In the genomic region with DNA sequence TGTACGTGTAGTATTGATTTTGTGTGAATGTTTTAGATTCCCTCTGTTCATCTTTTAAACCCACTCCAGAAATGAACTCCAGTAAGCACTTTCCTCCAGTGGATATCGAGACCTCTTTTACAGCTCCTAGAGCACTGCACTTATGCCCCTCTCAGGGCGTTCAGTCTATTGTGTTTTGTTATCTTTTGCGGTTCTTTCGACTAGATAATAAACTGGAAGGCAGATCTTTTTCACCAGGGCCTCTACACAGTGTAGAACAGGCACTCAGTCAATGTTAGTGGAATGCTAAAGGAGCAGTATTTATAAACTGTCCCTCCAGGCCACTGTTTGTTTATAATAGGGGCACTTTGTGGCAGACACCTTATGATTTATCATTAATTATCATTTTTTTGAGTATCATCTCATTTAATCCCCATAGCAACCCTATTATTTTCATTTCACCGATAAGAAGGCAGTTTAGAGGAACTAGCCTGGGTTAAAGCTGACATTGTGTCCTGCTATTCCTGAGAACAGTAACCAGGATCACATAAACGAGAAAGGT, we compare ENCODE assay signal across 8 cellular contexts. TPM values are rescaled to one million over a fixed set of nuclear protein-coding genes. Genes with fewer than 3 reads are reported as not detected.
A peak's percentile ranks its signal among the peaks of the same experiment; 100 is the strongest.
DNase-seq lines count a peak whose midpoint lies in the region; ATAC-seq, FAIRE-seq and TF ChIP-seq lines count a peak whose summit lies in the region.

No MANE protein-coding gene starts in this region.

- H3K36me3 ChIP-seq in Panc1 (ENCODE audit: control insufficient read depth, insufficient read depth, low read length): no peaks in the 10 kb centered on the region; the same call in 1 of the 2 replicates
- H3K36me3 ChIP-seq in endocrine pancreas (ENCODE audit: control insufficient read depth, insufficient read depth, low read length): no peaks in the 10 kb centered on the region
- H3K36me3 ChIP-seq in pancreas: no peaks in the 10 kb centered on the region

- BruUV-seq in Panc1 (replicated peaks; lab: Mats Ljungman, UMichigan): no TSS peak

- H3K27me3 ChIP-seq in Panc1 (ENCODE audit: control insufficient read depth, insufficient read depth, low read length): no peaks in the 10 kb centered on the region
- no peaks in the 10 kb centered on the region for H3K27me3 ChIP-seq in endocrine pancreas (ENCODE audit: control insufficient read depth, insufficient read depth, low read length)
- no peaks in the 10 kb centered on the region for H3K27me3 ChIP-seq in pancreas

- H3K4me1 ChIP-seq in Panc1 (ENCODE audit: control insufficient read depth, insufficient read depth, low read length): peaks cover 29% of the 10 kb centered on the region
- peaks cover 17% of the 10 kb centered on the region for H3K4me1 ChIP-seq in endocrine pancreas (ENCODE audit: control insufficient read depth, insufficient read depth, low read length)
- peaks cover 8 to 17% (median 16%) of the 10 kb centered on the region in 3 donors for H3K4me1 ChIP-seq in pancreas

- DNase-seq in NCI-H2107 treated with DMSO at 0.1 percent for 48 hours (lab: John Stamatoyannopoulos, UW; ENCODE audit: unreplicated experiment) (peak; percentile 85), NCI-H2107 (lab: John Stamatoyannopoulos, UW) (no peak), Panc1 (ENCODE audit: low read depth, low spot score) (no peak), pancreas (no peak), AG08396 (ENCODE audit: low spot score) (no peak), NCI-H2171 treated with DMSO at 0.1 percent for 48 hours (lab: John Stamatoyannopoulos, UW) (no peak)
- DNase-seq in effector CD4-positive, alpha-beta T cell: no peak

- in situ Hi-C loops in Panc1 (cut with HindIII; ENCODE audit: low pct_unique_long_range_greater_than_20kb, low sequenced_read_pairs): no loop called here

- TF ChIP-seq CTCF in Panc1 (IDR thresholded peaks at IDR 0.05) (no peak), pancreas (IDR thresholded peaks at IDR 0.05) (no peak)

- CTCF ChIA-PET in Panc1 (lab: Charles Lee): no interaction called here

- peak overlapping the region; percentile 72 to 90 for H3K4me3 ChIP-seq in Panc1 (ENCODE audit: low read depth in 2 of 2, low read length in 2 of 2)
- H3K4me3 ChIP-seq in endocrine pancreas (ENCODE audit: control insufficient read depth, insufficient read depth, low read length): peak overlapping the region; percentile 84
- peak overlapping the region; percentile 29 to 85 (median 71) for H3K4me3 ChIP-seq in pancreas

- WGBS in pancreas, 2 donors: 5 to 9% methylated on average over 7 of the region's 7 CpGs

- ATAC-seq in Panc1 (no peak), pancreas (no peak)

- peak overlapping the region; percentile 96 for H3K9ac ChIP-seq in endocrine pancreas (ENCODE audit: control insufficient read depth, insufficient read depth, low read length)

- H3K9me3 ChIP-seq in Panc1 (ENCODE audit: control insufficient read depth, insufficient read depth, low read depth, low read length) (no peaks in the 10 kb centered on the region), endocrine pancreas (ENCODE audit: control insufficient read depth, low read length) (no peaks in the 10 kb centered on the region), pancreas (no peaks in the 10 kb centered on the region)

- intact Hi-C loops in Panc1 (cut with micrococcal nuclease; ENCODE audit: unreplicated experiment): loop anchor here (2.0 to 5.0 kb wide), 2 partner anchors 59 to 109 kb away; no protein-coding TSS in a partner anchor
- intact Hi-C loops in pancreas (cut with DNase I): no loop called here

- H3K27ac ChIP-seq in Panc1 (ENCODE audit: low read length) (peak overlapping the region; percentile 96), pancreas (peak overlapping the region; percentile 76 to 96 (median 92))

- FAIRE-seq in pancreas (lab: Jason Lieb, UNC): no peak

- POLR2A ChIA-PET in Panc1 (lab: Charles Lee): no interaction called here

RNA-seq across cellular contexts. Expression of a gene that starts 0.7 kb away (rescaled TPM):
- total RNA-seq in Panc1 (2021; ENCODE audit: unreplicated experiment): 28.7 TPM
- polyA plus RNA-seq in Panc1 (2012; ENCODE audit: insufficient read length): 7.9 TPM
- 10 to 100 TPM in 4 of 6 donors, 1 to 10 TPM in 2; 7.9 to 22.6 (median 11.9) TPM for total RNA-seq in pancreas
- polyA plus RNA-seq in pancreas: 1 to 10 TPM; 3.2 to 8.0 TPM
